In the genomic region with DNA sequence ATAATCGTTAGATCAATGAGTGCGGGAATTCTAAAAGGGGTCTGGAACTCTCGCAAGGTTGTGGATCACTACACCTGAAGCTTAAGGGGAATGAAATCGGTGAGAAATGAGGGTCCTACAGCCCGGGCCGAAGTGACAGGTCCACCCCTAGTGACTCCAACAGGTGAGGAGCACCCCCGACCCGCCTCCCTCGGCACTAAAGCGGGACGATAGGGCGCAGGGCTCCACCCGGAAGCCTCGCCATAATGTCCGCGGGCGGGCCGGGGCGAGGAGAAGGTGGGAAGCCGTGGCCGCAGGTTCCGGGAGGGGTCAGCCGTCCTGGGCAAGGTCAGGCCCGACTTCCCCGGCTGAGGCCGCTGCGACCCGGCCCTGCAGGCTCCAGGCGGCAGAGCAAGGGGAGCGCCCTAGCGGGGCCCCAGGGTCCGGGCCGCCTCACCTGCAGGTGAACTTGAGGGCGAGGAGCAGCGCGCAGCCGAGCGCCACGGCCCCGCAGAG, we compare ENCODE assay signal across 8 cellular contexts. TPM values are rescaled to one million over a fixed set of nuclear protein-coding genes. Genes with fewer than 3 reads are reported as not detected.
DNase-seq lines count a peak whose midpoint lies in the region; ATAC-seq and TF ChIP-seq lines count a peak whose summit lies in the region.

No MANE protein-coding gene starts in this region.

- ATAC-seq in HG03064 (IDR thresholded peaks at IDR 0.05; ENCODE audit: low read depth, unreplicated experiment), result peak; percentile 17

- peak overlapping the region; percentile 97 to 99 (median 98) for H3K4me3 Mint-ChIP-seq in brain

- H3K9me3 Mint-ChIP-seq in brain, result peaks cover 0 to 2% (median 0%) of the 10 kb centered on the region in 5 experiments

- no peak for TF ChIP-seq CTCF in brain (conservative IDR thresholded peaks at IDR 0.05)

- peak overlapping the region; percentile 88 to 97 (median 95) for H3K27ac Mint-ChIP-seq in brain

- H3K36me3 Mint-ChIP-seq in brain, result peaks cover 35% of the 10 kb centered on the region

- peak; percentile 26 for DNase-seq in SKM-1 treated with dmso at 0.1 percent for 144 hours (lab: John Stamatoyannopoulos, UW; ENCODE audit: unreplicated experiment)
- no peak for DNase-seq in SKM-1 (lab: John Stamatoyannopoulos, UW; ENCODE audit: unreplicated experiment)
- DNase-seq in SK-N-DZ (ENCODE audit: low spot score), result peak; percentile 14
- peak; percentile 46 for DNase-seq in kidney tubule cell (ENCODE audit: low spot score)
- DNase-seq in stimulated activated CD4-positive, alpha-beta T cell treated with anti-CD3 and anti-CD28 coated beads, TNF-alpha, amount 100 ng/mL, for 4 hours (ENCODE audit: low read depth in 3 of 3), result peak in 2 of 3 experiments; percentile 13 to 23
- DNase-seq in GOT3 (lab: John Stamatoyannopoulos, UW), result no peak

- peaks cover 10% of the 10 kb centered on the region for H3K27me3 Mint-ChIP-seq in brain

- H3K4me1 Mint-ChIP-seq in brain, result peaks cover 58% of the 10 kb centered on the region

RNA-seq across cellular contexts. Expression of a gene that starts 0.6 kb away (rescaled TPM):
- 14.1 and 17.7 TPM in 2 replicates for polyA plus RNA-seq in SK-N-DZ (2014; cell fraction: cytosol; rRNA removed)
- polyA plus RNA-seq in SK-N-DZ (2014; cell fraction: nucleus; rRNA removed), result 12.7 and 12.9 TPM in 2 replicates
- 19.8 TPM for polyA plus RNA-seq in brain (ENCODE audit: insufficient read depth, low read depth, low replicate concordance)

RNA-seq across cellular contexts. Expression of a gene that starts 55.0 kb away (rescaled TPM):
- 46.3 and 47.8 TPM in 2 replicates for polyA plus RNA-seq in SK-N-DZ (2014; cell fraction: cytosol; rRNA removed)
- polyA plus RNA-seq in SK-N-DZ (2014; cell fraction: nucleus; rRNA removed), result 112 and 113 TPM in 2 replicates
- 15.2 TPM for polyA plus RNA-seq in brain (ENCODE audit: insufficient read depth, low read depth, low replicate concordance)

Comparison
In these comparisons a context has a peak if more than half of its experiments do, and no peak if none do; other contexts are left out.
1. DNase-seq: peak in SKM-1 treated with dmso at 0.1 percent for 144 hours (single experiment), SK-N-DZ (single experiment), kidney tubule cell (single experiment) and stimulated activated CD4-positive, alpha-beta T cell treated with anti-CD3 and anti-CD28 coated beads, TNF-alpha, amount 100 ng/mL, for 4 hours (2 of 3); none in SKM-1 (single experiment) and GOT3 (single experiment).